8 cellular contexts compared by ENCODE assay signal in the genomic region with DNA sequence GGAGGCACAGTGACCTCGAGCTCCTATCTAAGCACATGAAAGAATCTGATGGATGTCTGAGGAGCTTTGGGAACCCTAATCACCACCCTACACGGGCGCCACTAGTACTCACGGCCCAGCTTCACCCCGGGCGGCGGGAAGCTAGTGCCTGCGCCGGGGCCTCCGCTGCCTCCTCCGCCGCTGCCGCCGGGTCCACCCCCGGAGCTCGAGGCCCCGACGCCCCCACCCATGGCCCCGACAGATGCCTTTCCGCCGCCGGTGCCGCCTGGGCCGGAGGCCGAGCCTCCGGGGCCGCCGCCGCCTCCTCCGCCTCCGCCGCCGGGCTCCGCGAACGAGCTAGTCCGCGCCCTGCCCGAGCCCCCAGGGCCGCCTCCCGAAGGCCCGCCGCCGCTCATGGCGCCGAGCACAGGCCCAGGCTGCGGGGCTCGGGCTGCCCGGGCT. TPM values are rescaled to one million over a fixed set of nuclear protein-coding genes. Genes with fewer than 3 reads are reported as not detected.
DNase-seq lines count a peak whose midpoint lies in the region; ATAC-seq and TF ChIP-seq lines count a peak whose summit lies in the region.

No MANE protein-coding gene starts in this region.

- peak overlapping the region; percentile 85 for H3K18ac ChIP-seq in trophoblast cell (ENCODE audit: low read length)

- ATAC-seq in GM21360 (IDR thresholded peaks at IDR 0.05; ENCODE audit: unreplicated experiment) (peak; percentile 7), GM21515 (IDR thresholded peaks at IDR 0.05; ENCODE audit: unreplicated experiment) (no peak)

- H3K79me2 ChIP-seq in fibroblast of lung (ENCODE audit: control insufficient read depth, insufficient read depth, low read length) (peaks cover 29% of the 10 kb centered on the region), trophoblast cell (ENCODE audit: control insufficient read depth, insufficient read depth, low read length, poor library complexity) (peaks cover 6% of the 10 kb centered on the region)

- CTCF ChIA-PET in GM10248 (lab: Yijun Ruan, JAX) = interaction anchor here (0.8 to 8.8 kb wide), 8 partner anchors 16 to 369 kb away, joined by 3 to 87 read pairs (median 3); a partner anchor contains a TSS

- H4K91ac ChIP-seq in trophoblast cell (ENCODE audit: low read depth, low read length) = peak overlapping the region; percentile 97

- peak overlapping the region; percentile 92 for H3K14ac ChIP-seq in trophoblast cell (ENCODE audit: low read length)

- H4K8ac ChIP-seq in trophoblast cell (ENCODE audit: low read depth, low read length) = peak overlapping the region; percentile 94

- H3K27me3 ChIP-seq in fibroblast of lung (ENCODE audit: control insufficient read depth, insufficient read depth, low read length) (no peaks in the 10 kb centered on the region), trophoblast cell (ENCODE audit: insufficient read depth, low read length) (no peaks in the 10 kb centered on the region)

- H3K27ac ChIP-seq in fibroblast of lung (ENCODE audit: insufficient read depth, low read length) = peak overlapping the region; percentile 68
- H3K27ac ChIP-seq in trophoblast cell (ENCODE audit: low read depth, low read length) = peak overlapping the region; percentile 80

- no peak overlapping the region for H2BK12ac ChIP-seq in trophoblast cell (ENCODE audit: low read length)

- DNase-seq in AG10803 (ENCODE audit: low read depth) (peak; percentile 13), fibroblast of lung (ENCODE audit: low read depth in 2 of 2) (no peak), trophoblast cell (no peak), SHP77 (lab: John Stamatoyannopoulos, UW) (no peak), GM10248 (ENCODE audit: extremely low spot score) (no peak)

- H3K4me3 ChIP-seq in AG10803 (ENCODE audit: low read length) = peak overlapping the region; percentile 67
- peak overlapping the region; percentile 66 to 99 (median 88) for H3K4me3 ChIP-seq in fibroblast of lung (replicated peaks in 1 of 4; ENCODE audit: control extremely low read depth in 1 of 4, insufficient read depth in 1 of 4, low read depth in 3 of 4, low read length in 4 of 4)
- H3K4me3 ChIP-seq in trophoblast cell (ENCODE audit: low read depth, low read length) = peak overlapping the region; percentile 90

- peaks cover 3% of the 10 kb centered on the region for H3K36me3 ChIP-seq in fibroblast of lung (ENCODE audit: control insufficient read depth, insufficient read depth, low read length)
- peaks cover 14 to 21% of the 10 kb centered on the region in 2 experiments for H3K36me3 ChIP-seq in trophoblast cell (ENCODE audit: control insufficient read depth in 1 of 2, insufficient read depth in 2 of 2, low read length in 2 of 2)

- H3K27ac Mint-ChIP-seq in T-helper 1 cell treated with Interleukin-12 subunit alpha and Interleukin-12 subunit beta and Interleukin-4 antibody, amounts not matched to agents 30 μg/mL and 1 μg/mL, for 36 hours = peak overlapping the region; percentile 81

- peak overlapping the region; percentile 36 for H2AK5ac ChIP-seq in trophoblast cell (ENCODE audit: low read length)

- peak overlapping the region; percentile 83 for H3K9ac ChIP-seq in fibroblast of lung (ENCODE audit: insufficient read depth, low read length)
- peak overlapping the region; percentile 97 for H3K9ac ChIP-seq in trophoblast cell (ENCODE audit: low read length)

- H3K4ac ChIP-seq in trophoblast cell (ENCODE audit: low read depth, low read length) = peak overlapping the region; percentile 96

- no peak overlapping the region for H3K23ac ChIP-seq in trophoblast cell (ENCODE audit: low read length)

- peak overlapping the region; percentile 77 for H4K12ac ChIP-seq in trophoblast cell (ENCODE audit: low read depth, low read length)

- H3K4me3 Mint-ChIP-seq in T-helper 1 cell treated with Interleukin-12 subunit alpha and Interleukin-12 subunit beta and Interleukin-4 antibody, amounts not matched to agents 30 μg/mL and 1 μg/mL, for 36 hours = peak overlapping the region; percentile 91

- peaks cover 17% of the 10 kb centered on the region for H3K79me1 ChIP-seq in trophoblast cell (ENCODE audit: low read length)

- peaks cover 11% of the 10 kb centered on the region for H3K4me1 ChIP-seq in fibroblast of lung (ENCODE audit: control insufficient read depth, extremely low read depth, insufficient read depth, low read length)
- peaks cover 15 to 17% of the 10 kb centered on the region in 2 experiments for H3K4me1 ChIP-seq in trophoblast cell (ENCODE audit: control insufficient read depth in 1 of 2, insufficient read depth in 2 of 2, low read length in 2 of 2)

- no peaks in the 10 kb centered on the region for H3K27me3 Mint-ChIP-seq in T-helper 1 cell treated with Interleukin-12 subunit alpha and Interleukin-12 subunit beta and Interleukin-4 antibody, amounts not matched to agents 30 μg/mL and 1 μg/mL, for 36 hours (ENCODE audit: low read depth)

- POLR2A ChIA-PET in GM10248 (lab: Yijun Ruan, JAX) = interaction anchor here (0.6 kb wide), 1 partner anchor 73 kb away, joined by 3 read pairs; no protein-coding TSS in a partner anchor

- H3K9me3 Mint-ChIP-seq in T-helper 1 cell treated with Interleukin-12 subunit alpha and Interleukin-12 subunit beta and Interleukin-4 antibody, amounts not matched to agents 30 μg/mL and 1 μg/mL, for 36 hours = no peaks in the 10 kb centered on the region

- peak overlapping the region; percentile 43 for H2BK5ac ChIP-seq in trophoblast cell (ENCODE audit: low read depth, low read length, poor library complexity)

- H3K4me1 Mint-ChIP-seq in T-helper 1 cell treated with Interleukin-12 subunit alpha and Interleukin-12 subunit beta and Interleukin-4 antibody, amounts not matched to agents 30 μg/mL and 1 μg/mL, for 36 hours (ENCODE audit: low read depth) = peaks cover 47% of the 10 kb centered on the region

- H2BK120ac ChIP-seq in trophoblast cell (ENCODE audit: insufficient read depth, low read length, poor library complexity) = peak overlapping the region; percentile 80

- WGBS in trophoblast cell (ENCODE audit: extremely low coverage, insufficient coverage, insufficient read length) = no CpG with 5 or more reads among the region's 49 CpGs

- H3K36me3 Mint-ChIP-seq in T-helper 1 cell treated with Interleukin-12 subunit alpha and Interleukin-12 subunit beta and Interleukin-4 antibody, amounts not matched to agents 30 μg/mL and 1 μg/mL, for 36 hours (ENCODE audit: low read depth) = peaks cover 10% of the 10 kb centered on the region

- H2AFZ ChIP-seq in fibroblast of lung (ENCODE audit: low read length) (no peak overlapping the region), trophoblast cell (ENCODE audit: insufficient read depth, low read length, poor library complexity) (peak overlapping the region; percentile 77)

- no peak for TF ChIP-seq CTCF in AG10803 (conservative IDR thresholded peaks at IDR 0.05; ENCODE audit: low read length)
- no peak for TF ChIP-seq CTCF in fibroblast of lung (conservative IDR thresholded peaks at IDR 0.05 in 1 of 2, IDR thresholded peaks at IDR 0.05 in 1 of 2; ENCODE audit: low read depth in 1 of 2, low read length in 2 of 2)
- TF ChIP-seq CTCF in GM10248 (IDR thresholded peaks at IDR 0.05; ENCODE audit: control extremely low read depth, extremely low read depth, low read depth, missing control alignments) = no peak

- H3K9me3 ChIP-seq in fibroblast of lung (ENCODE audit: control insufficient read depth, insufficient read depth, low read depth, low read length) (no peaks in the 10 kb centered on the region), trophoblast cell (ENCODE audit: insufficient read depth, low read depth, low read length) (no peaks in the 10 kb centered on the region)

- peak overlapping the region; percentile 96 for H3K4me2 ChIP-seq in fibroblast of lung (ENCODE audit: extremely low read depth, insufficient read depth, low read length)
- H3K4me2 ChIP-seq in trophoblast cell (ENCODE audit: low read length) = peak overlapping the region; percentile 65

- no peaks in the 10 kb centered on the region for H4K20me1 ChIP-seq in fibroblast of lung (ENCODE audit: control insufficient read depth, extremely low read depth, insufficient read depth, low read length)

RNA-seq across cellular contexts. Expression of a gene that starts 0.3 kb away (rescaled TPM):
- total RNA-seq in fibroblast of lung = 8.7 and 11.6 TPM in 2 replicates
- polyA plus RNA-seq in fibroblast of lung = 21.7 and 30.6 TPM in 2 replicates
- 32.3 and 41.3 TPM in 2 replicates for polyA plus RNA-seq in fibroblast of lung (2012)
- 45.4 and 93.0 TPM in 2 replicates for polyA minus RNA-seq in fibroblast of lung (ENCODE audit: low replicate concordance)
- polyA plus RNA-seq in trophoblast cell (2013) = 77.6 and 78.9 TPM in 2 replicates

RNA-seq across cellular contexts. Expression of a gene that starts 12.8 kb away (rescaled TPM):
- total RNA-seq in fibroblast of lung = 13.2 and 14.1 TPM in 2 replicates
- 35.3 and 36.3 TPM in 2 replicates for polyA plus RNA-seq in fibroblast of lung
- polyA plus RNA-seq in fibroblast of lung (2012) = 37.5 and 44.0 TPM in 2 replicates
- 36.3 and 46.2 TPM in 2 replicates for polyA minus RNA-seq in fibroblast of lung (ENCODE audit: low replicate concordance)
- 49.3 and 50.2 TPM in 2 replicates for polyA plus RNA-seq in trophoblast cell (2013)

RNA-seq across cellular contexts. Expression of a gene that starts 22.0 kb away (rescaled TPM):
- total RNA-seq in fibroblast of lung = 6.7 and 7.8 TPM in 2 replicates
- 4.9 and 5.9 TPM in 2 replicates for polyA plus RNA-seq in fibroblast of lung
- 7.5 and 8.6 TPM in 2 replicates for polyA plus RNA-seq in fibroblast of lung (2012)
- 20.8 and 25.5 TPM in 2 replicates for polyA minus RNA-seq in fibroblast of lung (ENCODE audit: low replicate concordance)
- 6.7 and 6.9 TPM in 2 replicates for polyA plus RNA-seq in trophoblast cell (2013)

RNA-seq across cellular contexts. Expression of a gene that starts 24.6 kb away (rescaled TPM):
- 11.3 and 17.8 TPM in 2 replicates for total RNA-seq in fibroblast of lung
- polyA plus RNA-seq in fibroblast of lung = 9.8 and 10.0 TPM in 2 replicates
- 11.4 and 12.8 TPM in 2 replicates for polyA plus RNA-seq in fibroblast of lung (2012)
- polyA minus RNA-seq in fibroblast of lung (ENCODE audit: low replicate concordance) = 14.6 and 15.0 TPM in 2 replicates
- 44.2 and 47.8 TPM in 2 replicates for polyA plus RNA-seq in trophoblast cell (2013)

RNA-seq across cellular contexts. Expression of a gene that starts 27.0 kb away (rescaled TPM):
- 16.7 and 23.6 TPM in 2 replicates for total RNA-seq in fibroblast of lung
- 8.5 and 14.5 TPM in 2 replicates for polyA plus RNA-seq in fibroblast of lung
- polyA plus RNA-seq in fibroblast of lung (2012) = 32.9 and 41.3 TPM in 2 replicates
- 36.6 and 51.1 TPM in 2 replicates for polyA minus RNA-seq in fibroblast of lung (ENCODE audit: low replicate concordance)
- 36.7 and 39.1 TPM in 2 replicates for polyA plus RNA-seq in trophoblast cell (2013)
